21 cellular contexts compared by ENCODE assay signal in genomic region chr13:85228692-85229091, GRCh38.
DNase-seq lines count a peak whose midpoint lies in the region; ATAC-seq and TF ChIP-seq lines count a peak whose summit lies in the region.
"Had no signal": no experiment of that assay in that cellular context is flagged by ENCODE, and none has a peak within 500 bp of the region (broad histone marks: within the 10 kb centered on the region; RNA-seq: fewer than 3 reads in every experiment).

No MANE protein-coding gene starts in this region.

- no peak overlapping the region for H3K4me3 Mint-ChIP-seq in Caco-2 (ENCODE audit: unreplicated experiment)
- H3K4me3 Mint-ChIP-seq: CD14-positive monocyte; CD4-positive, alpha-beta memory T cell; CD4-positive, CD25-positive, alpha-beta regulatory T cell; CD8-positive, alpha-beta memory T cell had no signal

- H3K36me3 ChIP-seq in SK-N-SH (replicated peaks in 1 of 2; ENCODE audit: control insufficient read depth in 1 of 2, insufficient read depth in 2 of 2, low read length in 1 of 2), result no peaks in the 10 kb centered on the region
- no peaks in the 10 kb centered on the region for H3K36me3 ChIP-seq in Caco-2 (ENCODE audit: control insufficient read depth, insufficient read depth, low read length)
- no peaks in the 10 kb centered on the region for H3K36me3 ChIP-seq in OCI-LY3 (replicated peaks; ENCODE audit: low read depth, low read length)
- no peaks in the 10 kb centered on the region for H3K36me3 ChIP-seq in stomach
- H3K36me3 ChIP-seq: BE2C, BLaER1 had no signal

- H3K27me3 Mint-ChIP-seq in Caco-2 (ENCODE audit: insufficient read depth, unreplicated experiment), result no peaks in the 10 kb centered on the region
- H3K27me3 Mint-ChIP-seq: CD4-positive, alpha-beta memory T cell; CD8-positive, alpha-beta memory T cell had no signal

- H4K20me1 ChIP-seq in SK-N-SH (ENCODE audit: insufficient read depth) (no peaks in the 10 kb centered on the region), OCI-LY3 (ENCODE audit: insufficient read depth, low read length) (no peaks in the 10 kb centered on the region)
- H4K20me1 ChIP-seq: BLaER1 had no signal

- CTCF ChIA-PET in SK-N-SH (lab: Yijun Ruan, JAX), result no interaction called here
- CTCF ChIA-PET in Caco-2 (lab: Charles Lee), result no interaction called here

- TF ChIP-seq POLR2A in stomach (IDR thresholded peaks at IDR 0.05), result no peak

- H3K9me3 Mint-ChIP-seq in Caco-2 (ENCODE audit: unreplicated experiment), result peaks cover 8% of the 10 kb centered on the region

- 0 out of 2 replicates have a peak overlapping the region, but pooled peaks have one; percentile 19 for H2AFZ ChIP-seq in SK-N-SH (ENCODE audit: low read depth)
- H2AFZ ChIP-seq in OCI-LY3 (ENCODE audit: low read depth, low read length), result 0 out of 2 replicates have a peak overlapping the region, but pooled peaks have one; percentile 4

- H3K4me1 ChIP-seq in SK-N-SH (ENCODE audit: control insufficient read depth in 1 of 2, insufficient read depth in 2 of 2, low read depth in 1 of 2, low read length in 1 of 2) (no peaks in the 10 kb centered on the region; a peak in 1 of 4 replicates), Caco-2 (peaks cover 29% of the 10 kb centered on the region), OCI-LY3 (ENCODE audit: low read length) (no peaks in the 10 kb centered on the region), stomach (peaks cover 0 to 5% (median 0%) of the 10 kb centered on the region in 4 donors)
- H3K4me1 ChIP-seq: BE2C, BLaER1 had no signal

- no TSS peak for BruUV-seq in Caco-2 (replicated peaks; lab: Mats Ljungman, UMichigan)

- no peak overlapping the region for H3K4me2 ChIP-seq in SK-N-SH
- H3K4me2 ChIP-seq in OCI-LY3 (ENCODE audit: low read length), result no peak overlapping the region
- H3K4me2 ChIP-seq: A549, BLaER1 had no signal

- no peak overlapping the region for H3K4me3 ChIP-seq in SK-N-SH (ENCODE audit: low read depth in 2 of 2, low read length in 1 of 2)
- H3K4me3 ChIP-seq in Caco-2 (ENCODE audit: low read depth, low read length), result no peak overlapping the region
- no peak overlapping the region for H3K4me3 ChIP-seq in OCI-LY3 (ENCODE audit: low read length)
- no peak overlapping the region for H3K4me3 ChIP-seq in stomach
- H3K4me3 ChIP-seq: A549, BLaER1 had no signal

- H3K9ac ChIP-seq in SK-N-SH (no peak overlapping the region), OCI-LY3 (ENCODE audit: low read length) (no peak overlapping the region)
- H3K9ac ChIP-seq: BLaER1 had no signal

- no peak for ATAC-seq in SK-N-SH treated with all-trans-retinoic acid at 6 μM for 48 hours
- ATAC-seq: A549 had no signal

- peak overlapping the region; percentile 63 for H3K27ac Mint-ChIP-seq in Caco-2 (ENCODE audit: unreplicated experiment)
- H3K27ac Mint-ChIP-seq: CD14-positive monocyte; CD4-positive, alpha-beta memory T cell; CD4-positive, CD25-positive, alpha-beta regulatory T cell; CD8-positive, alpha-beta memory T cell had no signal

- H3K4me1 Mint-ChIP-seq in Caco-2 (ENCODE audit: low read depth, unreplicated experiment), result peaks cover 7% of the 10 kb centered on the region
- H3K4me1 Mint-ChIP-seq: CD14-positive monocyte; CD4-positive, alpha-beta memory T cell; CD4-positive, CD25-positive, alpha-beta regulatory T cell; CD8-positive, alpha-beta memory T cell had no signal

- 99% methylated on average over 2 of the region's 2 CpGs for WGBS in SK-N-SH (ENCODE audit: low lambda C conversion rate)
- WGBS in stomach, 5 donors, result 89 to 95% (median 92%) methylated on average over 2 of the region's 2 CpGs

- H3K79me2 ChIP-seq in SK-N-SH (ENCODE audit: insufficient read depth), result no peaks in the 10 kb centered on the region
- H3K79me2 ChIP-seq in OCI-LY3 (ENCODE audit: low read length), result no peaks in the 10 kb centered on the region

- H3K9me3 ChIP-seq in SK-N-SH (no peaks in the 10 kb centered on the region), Caco-2 (no peaks in the 10 kb centered on the region), OCI-LY3 (ENCODE audit: insufficient read depth, low read length) (no peaks in the 10 kb centered on the region), stomach (no peaks in the 10 kb centered on the region)
- H3K9me3 ChIP-seq: A549, BE2C, BLaER1 had no signal

- TF ChIP-seq RAD21 in SK-N-SH (IDR thresholded peaks at IDR 0.05; ENCODE audit: low read length) (no peak), Ishikawa (IDR thresholded peaks at IDR 0.05; ENCODE audit: low read depth) (no peak)

- DNase-seq in SK-N-SH, result no peak
- DNase-seq in Caco-2, result no peak
- no peak for DNase-seq in mucosa of gallbladder (ENCODE audit: low spot score)
- DNase-seq in AG08396 (ENCODE audit: low spot score), result no peak
- DNase-seq in stomach, result no peak
- DNase-seq: BE2C; C1 segment of cervical spinal cord; Calu3; CD4-positive, alpha-beta memory T cell; CD4-positive, CD25-positive, alpha-beta regulatory T cell; CD8-positive, alpha-beta memory T cell; COR-L47; DMS79 treated with DMSO at 0.1 percent for 48 hours; GF-D8 had no signal

- intact Hi-C loops in Caco-2 (cut with micrococcal nuclease; ENCODE audit: unreplicated experiment) (loop anchor here (1.0 kb wide), 1 partner anchor 55 kb away; no protein-coding TSS in a partner anchor), stomach (cut with DNase I; ENCODE audit: low total_unique reads) (no loop called here)

- no peak for TF ChIP-seq CTCF in SK-N-SH (IDR thresholded peaks at IDR 0.05)
- TF ChIP-seq CTCF in Caco-2 (IDR thresholded peaks at IDR 0.05; ENCODE audit: insufficient read depth in 1 of 2, low read depth in 1 of 2, low read length in 1 of 2, severe bottlenecking in 1 of 2, unreplicated experiment in 1 of 2), result no peak
- no peak for TF ChIP-seq CTCF in OCI-LY3 (IDR thresholded peaks at IDR 0.05; ENCODE audit: low read depth, low read length)
- no peak for TF ChIP-seq CTCF in stomach (IDR thresholded peaks at IDR 0.05)

- H3K36me3 Mint-ChIP-seq in Caco-2 (ENCODE audit: insufficient read depth, unreplicated experiment), result no peaks in the 10 kb centered on the region
- H3K36me3 Mint-ChIP-seq: CD14-positive monocyte; CD4-positive, alpha-beta memory T cell; CD4-positive, CD25-positive, alpha-beta regulatory T cell; CD8-positive, alpha-beta memory T cell had no signal

- no peak overlapping the region for H3K27ac ChIP-seq in SK-N-SH (ENCODE audit: low read depth in 2 of 2, low read length in 1 of 2)
- no peak overlapping the region for H3K27ac ChIP-seq in OCI-LY3 (ENCODE audit: low read length)
- H3K27ac ChIP-seq in stomach, result no peak overlapping the region
- H3K27ac ChIP-seq: 22Rv1, A549, BLaER1 had no signal

- TF ChIP-seq EP300 in SK-N-SH (IDR thresholded peaks at IDR 0.05; ENCODE audit: borderline replicate concordance in 1 of 2, low read depth in 1 of 2, low read length in 1 of 2), result no peak
- no peak for TF ChIP-seq EP300 in Ishikawa (IDR thresholded peaks at IDR 0.05; ENCODE audit: borderline replicate concordance)
- no peak for TF ChIP-seq EP300 in stomach (IDR thresholded peaks at IDR 0.05)

- no peaks in the 10 kb centered on the region for H3K27me3 ChIP-seq in SK-N-SH (ENCODE audit: insufficient read depth)
- no peaks in the 10 kb centered on the region for H3K27me3 ChIP-seq in Caco-2 (replicated peaks; ENCODE audit: control insufficient read depth, insufficient read depth, low read length)
- no peaks in the 10 kb centered on the region for H3K27me3 ChIP-seq in OCI-LY3 (ENCODE audit: low read depth, low read length)
- H3K27me3 ChIP-seq in stomach, result no peaks in the 10 kb centered on the region
- H3K27me3 ChIP-seq: BE2C, BLaER1 had no signal

- no peaks in the 10 kb centered on the region for H3K9me2 ChIP-seq in SK-N-SH

- H3F3A ChIP-seq in SK-N-SH (replicated peaks; ENCODE audit: insufficient read depth), result no peaks in the 10 kb centered on the region

- POLR2A ChIA-PET in SK-N-SH (lab: Yijun Ruan, JAX), result no interaction called here
- POLR2A ChIA-PET in Caco-2 (lab: Charles Lee), result no interaction called here

TF ChIP-seq in SK-N-SH, 30 proteins besides CTCF, POLR2A, EP300 and RAD21:
- TF ChIP-seq RFX5 (IDR thresholded peaks at IDR 0.05; ENCODE audit: low read length) (no peak), FOXM1 (IDR thresholded peaks at IDR 0.05; ENCODE audit: low read depth) (no peak), MXI1 (IDR thresholded peaks at IDR 0.05; ENCODE audit: low read depth, low read length) (no peak), EZH2phosphoT487 (IDR thresholded peaks at IDR 0.05; ENCODE audit: borderline replicate concordance, low read depth) (no peak), GATA2 (CRISPR knock-in tag; IDR thresholded peaks at IDR 0.05) (no peak)

TF ChIP-seq in SK-N-SH treated with all-trans-retinoic acid at 6 μM for 48 hours, 23 proteins besides CTCF, POLR2A, EP300 and RAD21 (continues in another document):
- no peak for TF ChIP-seq PPARA (CRISPR knock-in tag; IDR thresholded peaks at IDR 0.05; ENCODE audit: borderline replicate concordance)
- TF ChIP-seq CSRNP3 (CRISPR knock-in tag; IDR thresholded peaks at IDR 0.05), result no peak
- no peak for TF ChIP-seq ZNF565 (CRISPR knock-in tag; conservative IDR thresholded peaks at IDR 0.05; ENCODE audit: low read depth)
- no peak for TF ChIP-seq ESRRG (CRISPR knock-in tag; IDR thresholded peaks at IDR 0.05)

TF ChIP-seq in Ishikawa, 13 proteins besides CTCF, POLR2A, EP300 and RAD21:
- TF ChIP-seq, protein P1, sequence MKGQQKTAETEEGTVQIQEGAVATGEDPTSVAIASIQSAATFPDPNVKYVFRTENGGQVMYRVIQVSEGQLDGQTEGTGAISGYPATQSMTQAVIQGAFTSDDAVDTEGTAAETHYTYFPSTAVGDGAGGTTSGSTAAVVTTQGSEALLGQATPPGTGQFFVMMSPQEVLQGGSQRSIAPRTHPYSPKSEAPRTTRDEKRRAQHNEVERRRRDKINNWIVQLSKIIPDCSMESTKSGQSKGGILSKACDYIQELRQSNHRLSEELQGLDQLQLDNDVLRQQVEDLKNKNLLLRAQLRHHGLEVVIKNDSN (IDR thresholded peaks at IDR 0.05), result no peak
- TF ChIP-seq MAX (IDR thresholded peaks at IDR 0.05) (no peak), TCF12 (IDR thresholded peaks at IDR 0.05; ENCODE audit: low read depth) (no peak), FOXM1 (IDR thresholded peaks at IDR 0.05; ENCODE audit: borderline replicate concordance, low read depth) (no peak), CREB1 (IDR thresholded peaks at IDR 0.05; ENCODE audit: low read depth) (no peak), CEBPB (IDR thresholded peaks at IDR 0.05) (peak; percentile 8; the same call in 1 of the 2 replicates), YY1 (IDR thresholded peaks at IDR 0.05; ENCODE audit: low read depth) (no peak)
TF ChIP-seq in Ishikawa: peak in this region for 1.
